Comparison of ENCODE assay signal across 8 cellular contexts in the genomic region with DNA sequence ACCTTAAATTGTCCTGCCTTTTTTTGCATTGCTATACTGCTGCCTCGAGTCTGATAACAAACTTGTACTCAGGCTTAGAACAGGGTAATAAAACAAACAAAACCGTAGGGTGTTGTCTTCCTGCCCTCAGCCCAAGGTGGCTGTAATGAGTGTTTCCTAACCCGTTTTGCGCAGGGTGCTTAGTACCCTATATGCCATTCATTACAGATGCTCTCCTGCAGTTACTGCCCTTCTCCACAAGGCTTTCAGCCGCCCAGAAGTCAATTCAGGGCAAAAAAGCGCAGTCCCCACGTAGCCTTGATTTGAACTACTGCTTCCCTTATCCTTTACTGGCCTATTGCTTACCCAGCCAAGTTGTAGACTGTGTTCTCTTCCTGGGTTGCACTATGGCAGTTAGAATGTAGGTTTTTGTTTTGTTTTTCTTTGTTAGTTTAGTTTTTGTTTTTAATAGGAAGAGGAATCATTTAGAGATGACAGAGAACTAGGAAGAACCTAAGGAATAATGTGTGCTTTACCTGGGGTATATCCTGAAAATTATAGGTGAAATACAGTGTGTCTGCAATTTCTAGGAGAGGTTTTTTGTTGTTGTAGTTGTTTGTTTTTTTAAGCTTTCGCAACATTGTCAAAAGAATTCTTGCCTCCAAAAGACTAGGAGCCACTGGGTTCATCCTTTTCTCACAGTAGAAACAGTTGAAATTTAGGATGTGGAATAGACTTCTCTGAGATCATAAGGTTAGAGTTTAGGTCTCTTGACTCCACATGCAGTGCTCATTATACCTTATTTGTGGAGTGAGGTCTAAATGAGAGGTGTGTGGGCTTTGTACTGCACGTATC. TPM values are rescaled to one million over a fixed set of nuclear protein-coding genes. Genes with fewer than 3 reads are reported as not detected.
DNase-seq lines count a peak whose midpoint lies in the region; ATAC-seq and TF ChIP-seq lines count a peak whose summit lies in the region.

No MANE protein-coding gene starts in this region.

- peaks cover 33% of the 10 kb centered on the region for H3K36me3 Mint-ChIP-seq in activated CD4-positive, alpha-beta T cell treated with anti-CD3 and anti-CD28 coated beads for 36 hours (ENCODE audit: low read depth)

- H3K4me3 Mint-ChIP-seq in activated CD4-positive, alpha-beta T cell treated with anti-CD3 and anti-CD28 coated beads for 36 hours, result peak overlapping the region; percentile 86

- peaks cover 37% of the 10 kb centered on the region for H3K4me1 Mint-ChIP-seq in activated CD4-positive, alpha-beta T cell treated with anti-CD3 and anti-CD28 coated beads for 36 hours

- CTCF ChIA-PET in activated CD4-positive, alpha-beta T cell treated with anti-CD3 and anti-CD28 coated beads for 36 hours (lab: Charles Lee), result interaction anchor here (0.6 to 3.7 kb wide), 6 partner anchors 8 to 365 kb away, joined by 3 to 20 read pairs (median 4); a partner anchor contains a TSS

- peak overlapping the region; percentile 93 for H3K27ac Mint-ChIP-seq in activated CD4-positive, alpha-beta T cell treated with anti-CD3 and anti-CD28 coated beads for 36 hours

- peak; percentile 79 for DNase-seq in A172 (ENCODE audit: low spot score)
- DNase-seq in GM13976 (ENCODE audit: low spot score), result peak; percentile 73
- DNase-seq in NCI-H2227 (lab: John Stamatoyannopoulos, UW; ENCODE audit: unreplicated experiment), result peak; percentile 58
- DNase-seq in activated CD4-positive, alpha-beta T cell treated with anti-CD3 and anti-CD28 coated beads for 36 hours, result peak; percentile 79
- peak; percentile 39 to 77 for DNase-seq in dermis microvascular lymphatic vessel endothelial cell (ENCODE audit: low read depth in 2 of 2)
- DNase-seq in lung microvascular endothelial cell (ENCODE audit: low read depth in 2 of 2), result peak; percentile 69 to 78
- DNase-seq in stimulated activated CD8-positive, alpha-beta memory T cell treated with anti-CD3 and anti-CD28 coated beads, Interleukin-15, amount 100 ng/mL, for 4 hours (ENCODE audit: low read depth in 2 of 2), result peak; percentile 4 to 23

- ATAC-seq in HG02885 (IDR thresholded peaks at IDR 0.05; ENCODE audit: poor library complexity, unreplicated experiment), result peak; percentile 61
- ATAC-seq in activated CD4-positive, alpha-beta T cell treated with anti-CD3 and anti-CD28 coated beads for 36 hours, result peak; percentile 76

- no peaks in the 10 kb centered on the region for H3K27me3 Mint-ChIP-seq in activated CD4-positive, alpha-beta T cell treated with anti-CD3 and anti-CD28 coated beads for 36 hours

- in situ Hi-C loops in GM13976 (cut with MboI; ENCODE audit: low sequenced_read_pairs, unreplicated experiment), result loop anchor here (5.0 kb wide), 1 partner anchor 365 kb away; no protein-coding TSS in a partner anchor

- intact Hi-C loops in activated CD4-positive, alpha-beta T cell treated with anti-CD3 and anti-CD28 coated beads for 36 hours (cut with DNase I, micrococcal nuclease), result loop anchor here (2.0 to 10.0 kb wide), 7 partner anchors 120 to 1773 kb away; a partner anchor contains a TSS

- TF ChIP-seq CTCF in GM13976 (IDR thresholded peaks at IDR 0.05; ENCODE audit: borderline replicate concordance, control extremely low read depth, extremely low read depth, insufficient read depth, missing control alignments), result peak; percentile 15

- H3K9me3 Mint-ChIP-seq in activated CD4-positive, alpha-beta T cell treated with anti-CD3 and anti-CD28 coated beads for 36 hours (ENCODE audit: low read depth), result no peaks in the 10 kb centered on the region

- POLR2A ChIA-PET in activated CD4-positive, alpha-beta T cell treated with anti-CD3 and anti-CD28 coated beads for 36 hours (lab: Charles Lee), result no interaction called here

RNA-seq across cellular contexts. Expression of a gene that starts 1.3 kb away (rescaled TPM):
- total RNA-seq in A172 (2014; rRNA removed; shearing (Covaris generic)), result 36.8 and 37.1 TPM in 2 replicates
- total RNA-seq in activated CD4-positive, alpha-beta T cell treated with anti-CD3 and anti-CD28 coated beads for 36 hours, result 10 to 100 TPM; 27.2 to 30.5 TPM
- total RNA-seq in dermis microvascular lymphatic vessel endothelial cell (18.2 and 31.9 TPM in 2 replicates), lung microvascular endothelial cell (20.3 and 29.8 TPM in 2 replicates)

RNA-seq across cellular contexts. Expression of a gene that starts 1.4 kb away (rescaled TPM):
- total RNA-seq in A172 (2014; rRNA removed; shearing (Covaris generic)), result 8.1 and 14.3 TPM in 2 replicates
- 1 to 10 TPM; 2.5 to 2.6 TPM for total RNA-seq in activated CD4-positive, alpha-beta T cell treated with anti-CD3 and anti-CD28 coated beads for 36 hours
- 3.6 and 5.3 TPM in 2 replicates for total RNA-seq in dermis microvascular lymphatic vessel endothelial cell
- 2.6 and 5.6 TPM in 2 replicates for total RNA-seq in lung microvascular endothelial cell

RNA-seq across cellular contexts. Expression of a gene that starts 41.3 kb away (rescaled TPM):
- total RNA-seq in A172 (2014; rRNA removed; shearing (Covaris generic)), result 20.0 and 26.3 TPM in 2 replicates
- 1 to 10 TPM; 3.9 to 5.3 TPM for total RNA-seq in activated CD4-positive, alpha-beta T cell treated with anti-CD3 and anti-CD28 coated beads for 36 hours
- 17.1 and 20.0 TPM in 2 replicates for total RNA-seq in dermis microvascular lymphatic vessel endothelial cell
- 17.9 and 18.8 TPM in 2 replicates for total RNA-seq in lung microvascular endothelial cell

RNA-seq across cellular contexts. Expression of a gene that starts 57.3 kb away (rescaled TPM):
- total RNA-seq in A172 (2014; rRNA removed; shearing (Covaris generic)), result 0.10 and 0.41 TPM in 2 replicates
- not detected for total RNA-seq in activated CD4-positive, alpha-beta T cell treated with anti-CD3 and anti-CD28 coated beads for 36 hours
- total RNA-seq in dermis microvascular lymphatic vessel endothelial cell (under 0.01 and 0.13 TPM in 2 replicates), lung microvascular endothelial cell (under 0.01 TPM in 1 of 2 replicates, not detected in the other)

Comparison
In these comparisons a context has a peak if more than half of its experiments do, and no peak if none do; other contexts are left out.
1. Peak in every context shown above with its lines: DNase-seq and ATAC-seq.
2. DNase-seq: peak in every context shown above with its lines; median percentile 79 in A172; 79 in activated CD4-positive, alpha-beta T cell treated with anti-CD3 and anti-CD28 coated beads for 36 hours; 74 in lung microvascular endothelial cell; 73 in GM13976; 58 in NCI-H2227; 58 in dermis microvascular lymphatic vessel endothelial cell; 14 in stimulated activated CD8-positive, alpha-beta memory T cell treated with anti-CD3 and anti-CD28 coated beads, Interleukin-15, amount 100 ng/mL, for 4 hours.